ENCODE assay signal across 8 cellular contexts in the genomic region with DNA sequence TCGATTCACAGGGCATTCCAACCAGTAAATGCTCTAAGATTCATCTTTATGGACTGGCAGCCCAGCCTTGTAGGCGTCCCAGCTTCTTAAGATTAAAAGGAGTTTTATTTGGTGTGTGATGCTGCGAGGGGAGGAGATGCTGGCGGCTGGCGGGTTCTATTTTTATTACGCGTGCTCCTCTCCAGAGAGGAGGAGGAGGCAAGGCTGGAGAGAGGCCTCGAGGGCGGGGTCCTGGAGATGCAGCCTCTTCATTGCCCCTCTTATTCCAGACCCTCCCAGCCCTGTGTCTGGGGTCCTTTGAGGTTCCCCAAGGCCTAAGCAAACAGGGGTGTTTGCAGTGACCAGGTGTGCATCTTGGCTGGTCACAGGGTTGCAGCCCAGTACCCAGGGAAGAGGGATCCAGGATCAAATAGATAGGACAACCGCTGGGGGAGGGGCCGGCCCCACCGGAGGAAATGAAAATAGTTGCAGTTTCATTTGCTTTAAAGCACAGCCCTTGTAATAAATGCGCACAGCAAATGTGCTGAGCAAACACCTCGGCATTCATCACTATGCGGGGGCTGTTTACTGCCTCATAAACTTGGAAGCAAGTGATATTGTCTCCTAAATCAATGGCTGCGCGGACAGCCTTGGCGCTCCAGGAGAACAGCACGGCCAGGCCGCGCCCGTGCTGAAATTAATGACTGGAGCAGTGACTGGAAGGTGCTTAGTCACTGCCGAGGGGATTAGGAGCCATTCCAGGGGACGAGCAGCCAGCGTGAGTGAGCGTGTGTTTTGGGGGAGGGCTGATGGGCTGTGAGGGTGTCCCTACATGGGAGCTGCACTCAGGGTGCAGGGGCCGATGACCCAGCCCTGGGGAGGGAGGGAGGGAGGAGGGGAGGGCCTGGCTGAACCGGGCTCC.
A peak's percentile ranks its signal among the peaks of the same experiment; 100 is the strongest.
DNase-seq lines count a peak whose midpoint lies in the region; ATAC-seq lines count a peak whose summit lies in the region.

No MANE protein-coding gene starts in this region.

- H3K27ac ChIP-seq in caudate nucleus (ENCODE audit: low read depth, low read length) (peak overlapping the region; percentile 22), muscle layer of duodenum (ENCODE audit: low read length) (peak overlapping the region; percentile 45)

- no peaks in the 10 kb centered on the region for H3K9me3 ChIP-seq in muscle layer of duodenum (ENCODE audit: control insufficient read depth in 1 of 2, low read length in 2 of 2)

- DNase-seq in DMS79 treated with DMSO at 0.1 percent for 48 hours (lab: John Stamatoyannopoulos, UW), result peak; percentile 72
- DNase-seq in NCI-H2029 (lab: John Stamatoyannopoulos, UW), result peak; percentile 75
- peak in 24 of 61 donors; percentile 13 to 57 (median 32) for DNase-seq in caudate nucleus (lab: John Stamatoyannopoulos, UW)
- DNase-seq in SIG-M5 treated with dmso at 0.1 percent for 504 hours (lab: John Stamatoyannopoulos, UW; ENCODE audit: unreplicated experiment), result no peak
- no peak for DNase-seq in stimulated activated effector memory CD8-positive, alpha-beta T cell treated with anti-CD3 and anti-CD28 coated beads, Interleukin-12 subunit alpha, Interleukin-12 subunit beta, amount 100 ng/mL, for 72 hours (ENCODE audit: low spot score in 2 of 2)

- H3K4me1 ChIP-seq in muscle layer of duodenum (ENCODE audit: control insufficient read depth in 1 of 2, insufficient read depth in 2 of 2, low read length in 2 of 2), result peaks cover 5 to 20% of the 10 kb centered on the region in 2 donors

- H3K36me3 Mint-ChIP-seq in stimulated activated effector memory CD8-positive, alpha-beta T cell treated with anti-CD3 and anti-CD28 coated beads, Interleukin-12 subunit alpha, Interleukin-12 subunit beta, amount 100 ng/mL, for 72 hours, result peaks cover 8% of the 10 kb centered on the region

- peaks cover 19% of the 10 kb centered on the region for H3K4me1 Mint-ChIP-seq in stimulated activated effector memory CD8-positive, alpha-beta T cell treated with anti-CD3 and anti-CD28 coated beads, Interleukin-12 subunit alpha, Interleukin-12 subunit beta, amount 100 ng/mL, for 72 hours

- H3K27ac Mint-ChIP-seq in stimulated activated effector memory CD8-positive, alpha-beta T cell treated with anti-CD3 and anti-CD28 coated beads, Interleukin-12 subunit alpha, Interleukin-12 subunit beta, amount 100 ng/mL, for 72 hours, result no peak overlapping the region

- H3K4me3 ChIP-seq in muscle layer of duodenum (ENCODE audit: low read depth in 1 of 2, low read length in 2 of 2), result peak overlapping the region; percentile 38 to 50

- no peaks in the 10 kb centered on the region for H3K27me3 ChIP-seq in muscle layer of duodenum (ENCODE audit: low read depth, low read length)

- H3K4me3 Mint-ChIP-seq in stimulated activated effector memory CD8-positive, alpha-beta T cell treated with anti-CD3 and anti-CD28 coated beads, Interleukin-12 subunit alpha, Interleukin-12 subunit beta, amount 100 ng/mL, for 72 hours, result no peak overlapping the region

- no peaks in the 10 kb centered on the region for H3K36me3 ChIP-seq in muscle layer of duodenum (ENCODE audit: control insufficient read depth in 1 of 2, insufficient read depth in 2 of 2, low read length in 2 of 2)

- peaks cover 4% of the 10 kb centered on the region for H3K9me3 Mint-ChIP-seq in stimulated activated effector memory CD8-positive, alpha-beta T cell treated with anti-CD3 and anti-CD28 coated beads, Interleukin-12 subunit alpha, Interleukin-12 subunit beta, amount 100 ng/mL, for 72 hours

- ATAC-seq in GM18519 (IDR thresholded peaks at IDR 0.05; ENCODE audit: low FRiP score, unreplicated experiment) (no peak), GM21717 (IDR thresholded peaks at IDR 0.05; ENCODE audit: unreplicated experiment) (no peak)
- no peak for ATAC-seq in stimulated activated effector memory CD8-positive, alpha-beta T cell treated with anti-CD3 and anti-CD28 coated beads, Interleukin-12 subunit alpha, Interleukin-12 subunit beta, amount 100 ng/mL, for 72 hours

Comparison
In these comparisons a context has a peak if more than half of its experiments do, and no peak if none do; other contexts are left out.
1. DNase-seq: peak in DMS79 treated with DMSO at 0.1 percent for 48 hours (single experiment) and NCI-H2029 (single experiment); none in SIG-M5 treated with dmso at 0.1 percent for 504 hours (single experiment) and stimulated activated effector memory CD8-positive, alpha-beta T cell treated with anti-CD3 and anti-CD28 coated beads, Interleukin-12 subunit alpha, Interleukin-12 subunit beta, amount 100 ng/mL, for 72 hours (0 of 2).